In the genomic region with DNA sequence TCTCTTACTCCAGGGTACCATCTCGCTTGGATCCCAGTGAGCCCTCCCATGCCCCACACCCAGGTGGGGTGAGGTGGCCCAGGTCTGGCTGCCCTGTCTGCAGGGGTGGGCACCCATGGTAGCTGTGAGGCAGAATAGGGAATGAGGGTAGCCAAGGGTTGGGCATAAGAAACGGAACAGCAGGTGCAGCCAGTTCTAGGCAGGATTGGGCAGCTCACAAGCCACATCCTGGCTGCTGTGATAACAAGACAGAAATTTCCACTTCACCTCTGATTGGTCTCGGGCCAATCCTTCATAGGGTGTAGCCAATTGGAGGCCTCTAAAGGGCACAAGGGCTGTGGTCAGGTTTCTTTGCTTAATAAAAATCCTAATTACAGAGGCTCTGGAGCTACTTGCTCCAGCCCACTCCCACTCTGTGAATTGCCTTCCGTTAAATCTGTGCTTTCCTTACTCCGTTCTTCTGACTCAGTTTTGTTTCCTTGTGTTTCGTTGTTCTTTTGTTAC, we compare ENCODE assay signal across 8 cellular contexts. TPM values are rescaled to one million over a fixed set of nuclear protein-coding genes. Genes with fewer than 3 reads are reported as not detected.
DNase-seq lines count a peak whose midpoint lies in the region; ATAC-seq, FAIRE-seq and TF ChIP-seq lines count a peak whose summit lies in the region.

No MANE protein-coding gene starts in this region.

- H3K9me3 Mint-ChIP-seq in CD8-positive, alpha-beta memory T cell = no peaks in the 10 kb centered on the region

- H3K36me3 ChIP-seq in CD8-positive, alpha-beta memory T cell (ENCODE audit: insufficient read depth, low read length) = no peaks in the 10 kb centered on the region
- H3K36me3 ChIP-seq in HCT116 (ENCODE audit: control insufficient read depth in 1 of 2, insufficient read depth in 2 of 2, low read length in 2 of 2) (no peaks in the 10 kb centered on the region), endothelial cell of umbilical vein (ENCODE audit: control insufficient read depth in 2 of 2, extremely low read depth in 1 of 2, insufficient read depth in 2 of 2, low read length in 2 of 2) (no peaks in the 10 kb centered on the region), stomach (no peaks in the 10 kb centered on the region), testis (ENCODE audit: low read depth, missing control alignments) (no peaks in the 10 kb centered on the region)

- H3K9ac ChIP-seq in HCT116 (ENCODE audit: low read length) = no peak overlapping the region
- H3K9ac ChIP-seq in endothelial cell of umbilical vein (replicated peaks; ENCODE audit: extremely low read depth, insufficient read depth, low read length) = no peak overlapping the region

- TF ChIP-seq CTCF in HCT116 (IDR thresholded peaks at IDR 0.05 in 2 of 3, conservative IDR thresholded peaks at IDR 0.05 in 1 of 3; ENCODE audit: borderline replicate concordance in 1 of 3, insufficient read depth in 1 of 3, low read depth in 2 of 3, low read length in 2 of 3) = no peak
- no peak for TF ChIP-seq CTCF in endothelial cell of umbilical vein (IDR thresholded peaks at IDR 0.05; ENCODE audit: extremely low read depth in 1 of 2, insufficient read depth in 1 of 2, low read depth in 1 of 2, low read length in 2 of 2)
- TF ChIP-seq CTCF in stomach (IDR thresholded peaks at IDR 0.05) = no peak
- no peak for TF ChIP-seq CTCF in testis (IDR thresholded peaks at IDR 0.05)

- H3K4me1 ChIP-seq in CD8-positive, alpha-beta memory T cell (ENCODE audit: insufficient read depth, low read length) = peaks cover 10% of the 10 kb centered on the region
- H3K4me1 ChIP-seq in HCT116 (ENCODE audit: control insufficient read depth in 1 of 2, insufficient read depth in 2 of 2, low read length in 2 of 2) (no peaks in the 10 kb centered on the region), endothelial cell of umbilical vein (ENCODE audit: control insufficient read depth, extremely low read depth, insufficient read depth, low read length) (peaks cover 3% of the 10 kb centered on the region), stomach (peaks cover 19 to 63% (median 49%) of the 10 kb centered on the region in 4 donors), testis (no peaks in the 10 kb centered on the region)

- H4K20me1 ChIP-seq in HCT116 (ENCODE audit: insufficient read depth) (no peaks in the 10 kb centered on the region), endothelial cell of umbilical vein (replicated peaks; ENCODE audit: control insufficient read depth, extremely low read depth, insufficient read depth, low read length) (no peaks in the 10 kb centered on the region)

- H3K4me3 Mint-ChIP-seq in CD8-positive, alpha-beta memory T cell = peak overlapping the region in 1 of 7 donors; percentile 7

- H3K27me3 ChIP-seq in CD8-positive, alpha-beta memory T cell (ENCODE audit: insufficient read depth, low read length, poor library complexity, severe bottlenecking) = peaks cover 14% of the 10 kb centered on the region
- H3K27me3 ChIP-seq in HCT116 (ENCODE audit: insufficient read depth, low read length) = no peaks in the 10 kb centered on the region
- peaks cover 4% of the 10 kb centered on the region in 2 experiments for H3K27me3 ChIP-seq in endothelial cell of umbilical vein (ENCODE audit: control insufficient read depth in 2 of 2, insufficient read depth in 2 of 2, low read length in 2 of 2)
- peaks cover 0 to 71% (median 33%) of the 10 kb centered on the region in 3 donors for H3K27me3 ChIP-seq in stomach
- H3K27me3 ChIP-seq in testis = no peaks in the 10 kb centered on the region

- 27 to 47% (median 28%) methylated on average over 6 of the region's 6 CpGs for WGBS in stomach, 5 donors
- 60 to 61% methylated on average over 6 of the region's 6 CpGs for WGBS in testis, 2 donors

- no peak overlapping the region for H3K4me3 ChIP-seq in CD8-positive, alpha-beta memory T cell (ENCODE audit: low read length)
- no peak overlapping the region for H3K4me3 ChIP-seq in HCT116 (replicated peaks in 1 of 2; ENCODE audit: low read depth in 1 of 2, low read length in 2 of 2)
- no peak overlapping the region for H3K4me3 ChIP-seq in endothelial cell of umbilical vein (replicated peaks in 1 of 3; ENCODE audit: insufficient read depth in 1 of 3, low read depth in 1 of 3, low read length in 3 of 3)
- H3K4me3 ChIP-seq in stomach = no peak overlapping the region
- H3K4me3 ChIP-seq in testis = no peak overlapping the region

- no peak for TF ChIP-seq RAD21 in HCT116 (IDR thresholded peaks at IDR 0.05; ENCODE audit: low read depth)

- peaks cover 7 to 17% (median 7%) of the 10 kb centered on the region in 3 donors for H3K4me1 Mint-ChIP-seq in CD8-positive, alpha-beta memory T cell

- peak; percentile 63 for FAIRE-seq in endothelial cell of umbilical vein (lab: Jason Lieb, UNC)

- ATAC-seq in HCT116 = peak; percentile 62; the same call in 1 of the 2 replicates

- H3K79me2 ChIP-seq in HCT116 (ENCODE audit: insufficient read depth, low read length) (no peaks in the 10 kb centered on the region), endothelial cell of umbilical vein (ENCODE audit: control insufficient read depth, insufficient read depth, low read length) (no peaks in the 10 kb centered on the region)

- H3K9me1 ChIP-seq in endothelial cell of umbilical vein (replicated peaks; ENCODE audit: control insufficient read depth, extremely low read depth, insufficient read depth, low read length) = no peaks in the 10 kb centered on the region

- peak overlapping the region in 1 of 8 donors; percentile 9 for H3K27ac Mint-ChIP-seq in CD8-positive, alpha-beta memory T cell

- intact Hi-C loops in HCT116 (cut with micrococcal nuclease) (no loop called here), endothelial cell of umbilical vein (cut with micrococcal nuclease) (no loop called here), stomach (cut with DNase I; ENCODE audit: low total_unique reads) (no loop called here), testis (cut with DNase I; ENCODE audit: low total_unique reads) (no loop called here)

- H3K4me2 ChIP-seq in HCT116 (ENCODE audit: low read length) (no peak overlapping the region), endothelial cell of umbilical vein (ENCODE audit: insufficient read depth, low read length) (no peak overlapping the region)

- no peaks in the 10 kb centered on the region for H3K9me2 ChIP-seq in HCT116 (ENCODE audit: insufficient read depth)

- TF ChIP-seq POLR2A in HCT116 (IDR thresholded peaks at IDR 0.05; ENCODE audit: borderline replicate concordance, extremely low read depth, insufficient read depth, insufficient read length) (no peak), endothelial cell of umbilical vein (IDR thresholded peaks at IDR 0.05; ENCODE audit: low read depth, low read length) (no peak), stomach (IDR thresholded peaks at IDR 0.05) (no peak), testis (IDR thresholded peaks at IDR 0.05) (no peak)

- DNase-seq in CD8-positive, alpha-beta memory T cell = peak in 3 of 5 donors; percentile 8 to 30 (median 25)
- DNase-seq in HCT116 (ENCODE audit: low read depth, low spot score) = no peak
- DNase-seq in SHP77 treated with DMSO at 0.1 percent for 48 hours (lab: John Stamatoyannopoulos, UW) = peak; percentile 23
- peak; percentile 39 for DNase-seq in endothelial cell of umbilical vein (ENCODE audit: low read depth, low spot score)
- peak; percentile 87 for DNase-seq in stomach
- DNase-seq in medulla oblongata (ENCODE audit: extremely low spot score) = no peak
- DNase-seq in NK-92 treated with Interleukin-12 subunit alpha and Interleukin-12 subunit beta, amount 100 ng/mL, for 24 hours (lab: John Stamatoyannopoulos, UW) = no peak
- no peak for DNase-seq in testis

- RAD21 ChIA-PET in HCT116 (lab: Charles Lee; ENCODE audit: low non-redundant PET in 1 of 2, low total read pairs in 2 of 2, uncharacterized antibody in 2 of 2, unreplicated experiment in 2 of 2) = no interaction called here

- TF ChIP-seq EP300 in stomach (IDR thresholded peaks at IDR 0.05) = no peak

- CTCF ChIA-PET in CD8-positive, alpha-beta memory T cell (lab: Charles Lee) = no interaction called here
- CTCF ChIA-PET in HCT116 (lab: Charles Lee) = no interaction called here
- CTCF ChIA-PET in endothelial cell of umbilical vein (lab: Charles Lee) = interaction anchor here (0.7 to 1.0 kb wide), 2 partner anchors 73 to 84 kb away, joined by 3 read pairs; no protein-coding TSS in a partner anchor

- peaks cover 0 to 2% (median 0%) of the 10 kb centered on the region in 3 donors for H3K36me3 Mint-ChIP-seq in CD8-positive, alpha-beta memory T cell

- no peak overlapping the region for H2AFZ ChIP-seq in HCT116 (ENCODE audit: low read depth, low read length, poor library complexity, severe bottlenecking)
- H2AFZ ChIP-seq in endothelial cell of umbilical vein (ENCODE audit: low read depth, low read length) = no peak overlapping the region

- BruUV-seq in HCT116 (replicated peaks; lab: Mats Ljungman, UMichigan) = no TSS peak
- BruUV-seq in endothelial cell of umbilical vein (replicated peaks; lab: Mats Ljungman, UMichigan) = no TSS peak

- peaks cover 19 to 20% of the 10 kb centered on the region in 2 donors for H3K27me3 Mint-ChIP-seq in CD8-positive, alpha-beta memory T cell

- POLR2A ChIA-PET in CD8-positive, alpha-beta memory T cell (lab: Charles Lee) = no interaction called here
- POLR2A ChIA-PET in HCT116 (lab: Charles Lee) = no interaction called here
- POLR2A ChIA-PET in endothelial cell of umbilical vein (lab: Charles Lee) = no interaction called here

- dilution Hi-C loops in endothelial cell of umbilical vein (cut with MboI; ENCODE audit: extremely low pct_ligation_motif_present, low sequenced_read_pairs) = no loop called here

- H3K27ac ChIP-seq in CD8-positive, alpha-beta memory T cell (ENCODE audit: low read depth, low read length) = no peak overlapping the region
- H3K27ac ChIP-seq in HCT116 (ENCODE audit: low read depth, low read length) (no peak overlapping the region), endothelial cell of umbilical vein (ENCODE audit: insufficient read depth, low read depth, low read length) (no peak overlapping the region), stomach (peak overlapping the region in 4 of 5 donors; percentile 37 to 79 (median 64)), testis (no peak overlapping the region)

- H3K9me3 ChIP-seq in CD8-positive, alpha-beta memory T cell (ENCODE audit: low read length) = no peaks in the 10 kb centered on the region
- no peaks in the 10 kb centered on the region for H3K9me3 ChIP-seq in HCT116 (ENCODE audit: control insufficient read depth in 1 of 2, insufficient read depth in 1 of 2, low read depth in 1 of 2, low read length in 2 of 2)
- no peaks in the 10 kb centered on the region for H3K9me3 ChIP-seq in endothelial cell of umbilical vein (replicated peaks; ENCODE audit: control insufficient read depth, insufficient read depth, low read length)
- no peaks in the 10 kb centered on the region for H3K9me3 ChIP-seq in stomach
- H3K9me3 ChIP-seq in testis = no peaks in the 10 kb centered on the region

RNA-seq across cellular contexts. Expression of a gene that starts 1.5 kb away (rescaled TPM):
- total RNA-seq in CD8-positive, alpha-beta memory T cell = not detected
- polyA plus RNA-seq in CD8-positive, alpha-beta memory T cell = not detected
- total RNA-seq in HCT116 (2021; ENCODE audit: unreplicated experiment) (not detected), endothelial cell of umbilical vein (0.93 and 1.9 TPM in 2 replicates), stomach (10 to 100 TPM in 2 of 5 donors, 1 to 10 TPM in 2, not detected in 1; 3.1 to 39.7 (median 11.0) TPM), testis (1 to 10 TPM; 6.6 to 7.7 TPM)
- polyA plus RNA-seq in HCT116 (2012) = 0.06 TPM in 1 of 2 replicates, not detected in the other
- polyA plus RNA-seq in endothelial cell of umbilical vein (2.2 and 3.8 TPM in 2 replicates), stomach (10 to 100 TPM in 1 of 3 donors, 1 to 10 TPM in 2; 5.2 to 50.4 (median 9.6) TPM), testis (ENCODE audit: insufficient read depth, low read depth, low replicate concordance) (2.9 TPM)
- polyA plus RNA-seq in endothelial cell of umbilical vein (2011; cell fraction: cytosol; rRNA removed) = 1.0 and 1.4 TPM in 2 replicates
- polyA plus RNA-seq in endothelial cell of umbilical vein (2011; cell fraction: nucleus; rRNA removed) = 3.8 TPM in 2 replicates
- 5.3 and 13.2 TPM in 2 replicates for polyA plus RNA-seq in endothelial cell of umbilical vein (2012)
- 0.56 and 0.57 TPM in 2 replicates for polyA minus RNA-seq in endothelial cell of umbilical vein
- not detected for polyA minus RNA-seq in endothelial cell of umbilical vein (2011; cell fraction: cytosol; rRNA and poly(A)+ RNA removed)
- polyA minus RNA-seq in endothelial cell of umbilical vein (2011; cell fraction: nucleus; rRNA and poly(A)+ RNA removed) = 0.77 and 0.91 TPM in 2 replicates

RNA-seq across cellular contexts. Expression of a gene that starts 3.2 kb away (rescaled TPM):
- total RNA-seq in CD8-positive, alpha-beta memory T cell = under 1 TPM in 1 of 2 experiments, not detected in 1; 0.09 TPM
- not detected for polyA plus RNA-seq in CD8-positive, alpha-beta memory T cell
- total RNA-seq in HCT116 (2021; ENCODE audit: unreplicated experiment) (not detected), endothelial cell of umbilical vein (3.0 and 5.5 TPM in 2 replicates), stomach (10 to 100 TPM in 2 of 5 donors, 1 to 10 TPM in 3; 2.6 to 24.6 (median 7.0) TPM), testis (1 to 10 TPM; 1.2 to 2.9 TPM)
- polyA plus RNA-seq in HCT116 (2012) = 0.01 TPM in 1 of 2 replicates, not detected in the other
- polyA plus RNA-seq in endothelial cell of umbilical vein (4.9 and 7.2 TPM in 2 replicates), stomach (10 to 100 TPM in 2 of 3 donors, 1 to 10 TPM in 1; 7.3 to 26.3 (median 11.9) TPM), testis (ENCODE audit: insufficient read depth, low read depth, low replicate concordance) (3.0 TPM)
- polyA plus RNA-seq in endothelial cell of umbilical vein (2011; cell fraction: cytosol; rRNA removed) = 0.71 and 1.4 TPM in 2 replicates
- polyA plus RNA-seq in endothelial cell of umbilical vein (2011; cell fraction: nucleus; rRNA removed) = 29.7 and 37.3 TPM in 2 replicates
- polyA plus RNA-seq in endothelial cell of umbilical vein (2012) = 5.6 and 15.6 TPM in 2 replicates
- 1.7 and 3.1 TPM in 2 replicates for polyA minus RNA-seq in endothelial cell of umbilical vein
- polyA minus RNA-seq in endothelial cell of umbilical vein (2011; cell fraction: cytosol; rRNA and poly(A)+ RNA removed) = not detected
- polyA minus RNA-seq in endothelial cell of umbilical vein (2011; cell fraction: nucleus; rRNA and poly(A)+ RNA removed) = 3.5 and 5.0 TPM in 2 replicates

RNA-seq across cellular contexts. Expression of a gene that starts 4.0 kb away (rescaled TPM):
- total RNA-seq in CD8-positive, alpha-beta memory T cell = not detected
- polyA plus RNA-seq in CD8-positive, alpha-beta memory T cell = not detected
- total RNA-seq in HCT116 (2021; ENCODE audit: unreplicated experiment) = 0.93 TPM
- polyA plus RNA-seq in HCT116 (2012) = 0.04 TPM in 1 of 2 replicates, not detected in the other
- total RNA-seq in endothelial cell of umbilical vein = 0.99 TPM in 1 of 2 replicates, not detected in the other
- 0.63 and 0.75 TPM in 2 replicates for polyA plus RNA-seq in endothelial cell of umbilical vein
- polyA plus RNA-seq in endothelial cell of umbilical vein (2011; cell fraction: cytosol; rRNA removed) = 0.06 TPM in 1 of 2 replicates, not detected in the other
- polyA plus RNA-seq in endothelial cell of umbilical vein (2011; cell fraction: nucleus; rRNA removed) = 3.1 and 4.8 TPM in 2 replicates
- 1.6 and 3.9 TPM in 2 replicates for polyA plus RNA-seq in endothelial cell of umbilical vein (2012)
- not detected in 2 replicates for polyA minus RNA-seq in endothelial cell of umbilical vein
- polyA minus RNA-seq in endothelial cell of umbilical vein (2011; cell fraction: cytosol; rRNA and poly(A)+ RNA removed) = not detected
- 0.29 TPM in 1 of 2 replicates, not detected in the other for polyA minus RNA-seq in endothelial cell of umbilical vein (2011; cell fraction: nucleus; rRNA and poly(A)+ RNA removed)
- total RNA-seq in stomach = 100 to 1,000 TPM in 1 of 5 donors, 10 to 100 TPM in 3, not detected in 1; 32.3 to 118 (median 65.1) TPM
- polyA plus RNA-seq in stomach = 100 to 1,000 TPM; 142 to 932 (median 584) TPM
- total RNA-seq in testis = 1 to 10 TPM; 2.6 to 5.3 TPM
- 1.2 TPM for polyA plus RNA-seq in testis (ENCODE audit: insufficient read depth, low read depth, low replicate concordance)

RNA-seq across cellular contexts. Expression of a gene that starts 44.3 kb away (rescaled TPM):
- 10 to 100 TPM; 23.1 to 26.1 TPM for total RNA-seq in CD8-positive, alpha-beta memory T cell
- 27.9 TPM for polyA plus RNA-seq in CD8-positive, alpha-beta memory T cell
- total RNA-seq in HCT116 (2021; ENCODE audit: unreplicated experiment) (36.4 TPM), endothelial cell of umbilical vein (70.4 and 73.1 TPM in 2 replicates), stomach (10 to 100 TPM; 14.6 to 87.2 (median 60.3) TPM), testis (100 to 1,000 TPM; 151 to 168 TPM)
- 29.8 and 30.1 TPM in 2 replicates for polyA plus RNA-seq in HCT116 (2012)
- polyA plus RNA-seq in endothelial cell of umbilical vein (89.4 and 98.8 TPM in 2 replicates), stomach (10 to 100 TPM; 13.1 to 34.9 (median 29.5) TPM), testis (ENCODE audit: insufficient read depth, low read depth, low replicate concordance) (89.7 TPM)
- 56.9 and 73.3 TPM in 2 replicates for polyA plus RNA-seq in endothelial cell of umbilical vein (2011; cell fraction: cytosol; rRNA removed)
- 57.0 and 57.5 TPM in 2 replicates for polyA plus RNA-seq in endothelial cell of umbilical vein (2011; cell fraction: nucleus; rRNA removed)
- 60.9 and 110 TPM in 2 replicates for polyA plus RNA-seq in endothelial cell of umbilical vein (2012)
- 32.8 and 34.2 TPM in 2 replicates for polyA minus RNA-seq in endothelial cell of umbilical vein
- polyA minus RNA-seq in endothelial cell of umbilical vein (2011; cell fraction: cytosol; rRNA and poly(A)+ RNA removed) = 14.5 TPM
- polyA minus RNA-seq in endothelial cell of umbilical vein (2011; cell fraction: nucleus; rRNA and poly(A)+ RNA removed) = 13.1 and 16.7 TPM in 2 replicates

RNA-seq across cellular contexts. Expression of a gene that starts 49.7 kb away (rescaled TPM):
- total RNA-seq in CD8-positive, alpha-beta memory T cell = 10 to 100 TPM; 78.5 to 80.0 TPM
- polyA plus RNA-seq in CD8-positive, alpha-beta memory T cell = 9.2 TPM
- total RNA-seq in HCT116 (2021; ENCODE audit: unreplicated experiment) (50.5 TPM), endothelial cell of umbilical vein (86.6 and 94.7 TPM in 2 replicates), stomach (100 to 1,000 TPM; 100 to 221 (median 121) TPM), testis (100 to 1,000 TPM; 145 to 192 TPM)
- 16.8 and 17.7 TPM in 2 replicates for polyA plus RNA-seq in HCT116 (2012)
- polyA plus RNA-seq in endothelial cell of umbilical vein (57.6 and 75.4 TPM in 2 replicates), stomach (100 to 1,000 TPM in 1 of 3 donors, 10 to 100 TPM in 2; 77.5 to 108 (median 82.2) TPM), testis (ENCODE audit: insufficient read depth, low read depth, low replicate concordance) (81.1 TPM)
- polyA plus RNA-seq in endothelial cell of umbilical vein (2011; cell fraction: cytosol; rRNA removed) = 28.6 and 34.7 TPM in 2 replicates
- 302 and 431 TPM in 2 replicates for polyA plus RNA-seq in endothelial cell of umbilical vein (2011; cell fraction: nucleus; rRNA removed)
- 60.0 and 67.6 TPM in 2 replicates for polyA plus RNA-seq in endothelial cell of umbilical vein (2012)
- 40.6 and 40.9 TPM in 2 replicates for polyA minus RNA-seq in endothelial cell of umbilical vein
- polyA minus RNA-seq in endothelial cell of umbilical vein (2011; cell fraction: cytosol; rRNA and poly(A)+ RNA removed) = 12.4 TPM
- 98.2 and 126 TPM in 2 replicates for polyA minus RNA-seq in endothelial cell of umbilical vein (2011; cell fraction: nucleus; rRNA and poly(A)+ RNA removed)

Comparison
In these comparisons a context has a peak if more than half of its experiments do, and no peak if none do; other contexts are left out.
1. DNase-seq: peak in CD8-positive, alpha-beta memory T cell (3 of 5), SHP77 treated with DMSO at 0.1 percent for 48 hours (single experiment), endothelial cell of umbilical vein (single experiment) and stomach (single experiment); none in HCT116 (single experiment), medulla oblongata (single experiment), NK-92 treated with Interleukin-12 subunit alpha and Interleukin-12 subunit beta, amount 100 ng/mL, for 24 hours (single experiment) and testis (single experiment).
2. H3K27ac ChIP-seq: peak in stomach (4 of 5); none in CD8-positive, alpha-beta memory T cell (single experiment), HCT116 (single experiment), endothelial cell of umbilical vein (single experiment) and testis (0 of 2).